Comparison of ENCODE assay signal across 8 cellular contexts in the genomic region with DNA sequence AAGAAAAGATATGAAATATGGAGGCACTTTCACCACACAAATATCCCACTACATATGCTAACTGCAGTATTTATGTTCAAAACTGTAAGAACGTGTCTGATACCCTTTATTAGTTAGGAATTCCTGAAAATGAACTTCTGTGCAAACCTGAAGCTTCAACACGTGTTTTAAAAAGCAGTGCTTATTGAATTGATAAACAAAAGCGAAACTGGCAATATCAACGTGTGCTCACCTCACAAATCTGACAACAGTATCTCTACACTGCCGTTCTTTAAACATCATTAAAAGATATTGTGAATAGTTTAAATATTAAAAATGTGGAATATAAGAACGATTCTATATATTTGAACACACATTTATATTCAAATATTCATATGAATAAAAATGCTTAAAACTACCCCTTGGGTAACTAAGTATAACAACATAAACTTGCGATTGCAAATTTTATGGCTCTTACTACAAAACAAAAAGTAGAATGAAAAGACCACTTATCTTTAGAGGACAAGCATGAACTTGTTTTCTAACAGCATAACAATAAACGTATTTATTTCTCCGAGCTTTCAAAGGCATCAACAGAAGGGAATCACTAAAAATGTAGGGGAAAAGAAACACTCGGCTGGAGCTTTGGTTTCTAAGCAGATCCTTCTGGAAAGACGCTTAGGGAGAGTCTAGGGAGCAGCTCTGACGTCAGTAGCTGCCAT. TPM values are rescaled to one million over a fixed set of nuclear protein-coding genes. Genes with fewer than 3 reads are reported as not detected.
DNase-seq lines count a peak whose midpoint lies in the region; ATAC-seq and TF ChIP-seq lines count a peak whose summit lies in the region.

A gene (minus strand): TSS at position 670 of the 701 bp plus-strand sequence. CDS start 17,738 bp downstream, outside the sequence.

- H3K9ac ChIP-seq in endocrine pancreas (ENCODE audit: control insufficient read depth, insufficient read depth, low read length) = peak within 1 kb of the TSS; percentile 97

- H3K9me3 ChIP-seq in A673 (ENCODE audit: low read depth, low read length, poor library complexity, severe bottlenecking) = no peaks in the 10 kb centered on the region
- H3K9me3 ChIP-seq in SJCRH30 (replicated peaks) = no peaks in the 10 kb centered on the region
- no peaks in the 10 kb centered on the region for H3K9me3 ChIP-seq in endocrine pancreas (ENCODE audit: control insufficient read depth, low read length)

- H3K27me3 ChIP-seq in A673 (replicated peaks; ENCODE audit: insufficient read depth, low read depth, low read length, poor library complexity) (no peaks in the 10 kb centered on the region), SJCRH30 (no peaks in the 10 kb centered on the region), endocrine pancreas (ENCODE audit: control insufficient read depth, insufficient read depth, low read length) (no peaks in the 10 kb centered on the region)

- CTCF ChIA-PET in A673 (lab: Charles Lee) = no interaction called here

- H3K36me3 ChIP-seq in A673 (ENCODE audit: insufficient read depth, low read length, poor library complexity, severe bottlenecking) (no peaks in the 10 kb centered on the region), SJCRH30 (no peaks in the 10 kb centered on the region), endocrine pancreas (ENCODE audit: control insufficient read depth, insufficient read depth, low read length) (no peaks in the 10 kb centered on the region)

- no peaks in the 10 kb centered on the region for H3K9me3 Mint-ChIP-seq in naive B cell

- H3K4me1 ChIP-seq in A673 (ENCODE audit: insufficient read depth, low read length, poor library complexity, severe bottlenecking) (peaks cover 18% of the 10 kb centered on the region), SJCRH30 (no peaks in the 10 kb centered on the region), endocrine pancreas (ENCODE audit: control insufficient read depth, insufficient read depth, low read length) (peaks cover 16% of the 10 kb centered on the region)

- H3K27me3 Mint-ChIP-seq in naive B cell = no peaks in the 10 kb centered on the region

- ATAC-seq in naive B cell (ENCODE audit: low read depth in 2 of 2) (no peak), GM21529 (IDR thresholded peaks at IDR 0.05; ENCODE audit: unreplicated experiment) (no peak)

- intact Hi-C loops in A673 (cut with micrococcal nuclease; ENCODE audit: unreplicated experiment) = loop anchor here (5.0 kb wide), 1 partner anchor 188 kb away; a partner anchor contains a TSS

- DNase-seq in A673 (ENCODE audit: low spot score) = no peak
- peak; percentile 41 for DNase-seq in GM13976 (ENCODE audit: low spot score)
- no peak for DNase-seq in SJCRH30
- DNase-seq in naive B cell = peak; percentile 12
- DNase-seq in stimulated activated CD4-positive, alpha-beta T cell treated with anti-CD3 and anti-CD28 coated beads, Interleukin-2, amount 100 ng/mL, for 24 hours = no peak
- DNase-seq in amniotic stem cell (lab: John Stamatoyannopoulos, UW) = no peak

- in situ Hi-C loops in GM13976 (cut with MboI; ENCODE audit: low sequenced_read_pairs, unreplicated experiment) = no loop called here

- TF ChIP-seq CTCF in A673 (conservative IDR thresholded peaks at IDR 0.05; ENCODE audit: low read depth, low read length) (no peak), GM13976 (IDR thresholded peaks at IDR 0.05; ENCODE audit: borderline replicate concordance, control extremely low read depth, extremely low read depth, insufficient read depth, missing control alignments) (no peak)

- H3K4me3 Mint-ChIP-seq in naive B cell = peak within 1 kb of the TSS; percentile 87 to 98 (median 96)

- H3K36me3 Mint-ChIP-seq in naive B cell = peaks cover 0 to 5% of the 10 kb centered on the region in 2 donors

- peak within 1 kb of the TSS; percentile 96 to 100 (median 98) for H3K27ac Mint-ChIP-seq in naive B cell

- no TSS peak for BruUV-seq in A673 (replicated peaks; lab: Mats Ljungman, UMichigan)

- H3K4me3 ChIP-seq in A673 (ENCODE audit: low read depth, low read length, poor library complexity, severe bottlenecking) = peak within 1 kb of the TSS; percentile 62
- H3K4me3 ChIP-seq in SJCRH30 = peak within 1 kb of the TSS; percentile 76
- H3K4me3 ChIP-seq in endocrine pancreas (ENCODE audit: control insufficient read depth, insufficient read depth, low read length) = peak within 1 kb of the TSS; percentile 100

- POLR2A ChIA-PET in A673 (lab: Charles Lee; ENCODE audit: low non-redundant PET) = interaction anchor here (0.9 kb wide), 1 partner anchor 44 kb away, joined by 3 read pairs; no protein-coding TSS in a partner anchor

- H3K4me1 Mint-ChIP-seq in naive B cell = peaks cover 18 to 53% (median 23%) of the 10 kb centered on the region in 3 donors

- H3K27ac ChIP-seq in A673 (ENCODE audit: low read depth, low read length, poor library complexity, severe bottlenecking) (peak within 1 kb of the TSS; percentile 93), SJCRH30 (peak within 1 kb of the TSS; percentile 79)

RNA-seq across cellular contexts. Expression of the gene that starts here (rescaled TPM):
- total RNA-seq in A673 (2021) = 0.19 TPM in 1 of 2 replicates, not detected in the other
- 0.16 and 0.56 TPM in 2 replicates for total RNA-seq in SJCRH30 (2014; rRNA removed; shearing (Covaris generic))
- 1 to 10 TPM in 1 of 6 donors, under 1 TPM in 5; 0.42 to 1.1 (median 0.95) TPM for polyA plus RNA-seq in naive B cell (ENCODE audit: low read depth in 6 of 6)

Comparison
In these comparisons a context has a peak if more than half of its experiments do, and no peak if none do; other contexts are left out.
1. DNase-seq: peak in GM13976 (single experiment) and naive B cell (single experiment); none in A673 (single experiment), SJCRH30 (0 of 2), stimulated activated CD4-positive, alpha-beta T cell treated with anti-CD3 and anti-CD28 coated beads, Interleukin-2, amount 100 ng/mL, for 24 hours (0 of 2) and amniotic stem cell (single experiment).
2. Peak in every context shown above with its lines, with median percentiles within 50 percentile points of each other: H3K4me3 ChIP-seq.